ENCODE assay signal across 18 cellular contexts in the genomic region with DNA sequence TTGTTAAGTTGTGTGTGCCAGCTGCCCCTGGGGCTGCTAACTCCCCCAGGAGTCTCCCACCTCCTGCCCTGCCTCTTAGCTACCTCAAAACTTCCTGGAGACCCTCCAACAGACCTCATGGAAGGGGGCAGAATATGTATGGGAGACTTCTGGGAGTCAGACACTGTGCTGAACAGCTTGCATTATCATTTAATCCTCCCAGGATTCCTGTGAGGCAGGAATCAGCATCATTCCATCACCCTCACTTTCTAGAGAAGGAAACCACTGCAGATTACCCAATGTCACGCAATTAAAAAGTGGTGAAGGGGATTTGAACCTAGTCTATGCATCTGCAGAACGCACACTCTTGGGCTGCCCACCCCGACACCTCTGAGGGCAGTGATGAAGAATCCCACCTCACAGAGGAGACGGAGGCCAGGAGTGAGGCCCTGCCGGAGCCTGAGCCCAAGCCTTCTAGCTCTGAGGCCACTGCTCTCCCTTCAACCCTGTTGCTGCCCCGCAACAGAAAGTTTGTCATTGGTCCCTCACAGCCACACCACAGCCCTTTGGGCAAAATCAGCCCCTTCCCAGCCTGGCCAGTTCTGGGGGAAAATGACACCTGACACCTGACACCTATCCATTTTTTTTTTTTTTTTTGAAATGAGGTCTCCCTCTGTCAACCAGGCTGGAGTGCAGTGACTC. TPM values are rescaled to one million over a fixed set of nuclear protein-coding genes. Genes with fewer than 3 reads are reported as not detected.
A peak's percentile ranks its signal among the peaks of the same experiment; 100 is the strongest.
DNase-seq lines count a peak whose midpoint lies in the region; ATAC-seq and TF ChIP-seq lines count a peak whose summit lies in the region.
"Had no signal": no experiment of that assay in that cellular context is flagged by ENCODE, and none has a peak within 500 bp of the region (broad histone marks: within the 10 kb centered on the region; RNA-seq: fewer than 3 reads in every experiment).

No MANE protein-coding gene starts in this region.

- H4K8ac ChIP-seq in trophoblast cell (ENCODE audit: low read depth, low read length) = no peak overlapping the region

- peak overlapping the region; percentile 8 for H4K91ac ChIP-seq in trophoblast cell (ENCODE audit: low read depth, low read length)

- no peaks in the 10 kb centered on the region for H3K9me3 Mint-ChIP-seq in natural killer cell treated with Interleukin-12 subunit alpha and Interleukin-12 subunit beta and Interleukin-15 and Interleukin-18, amount 100 ng/mL, for 72 hours
- no peaks in the 10 kb centered on the region for H3K9me3 Mint-ChIP-seq in natural killer cell
- H3K9me3 Mint-ChIP-seq in activated T-helper 17 cell treated with anti-CD3 and anti-CD28 coated beads, Interleukin-2, amount 50 U/mL, for 72 hours = no peaks in the 10 kb centered on the region
- H3K9me3 Mint-ChIP-seq: activated CD4-positive, alpha-beta T cell treated with anti-CD3 and anti-CD28 coated beads, Interleukin-2, amount 10 ng/mL, durations not matched to agents 24 days and 14 days had no signal

- H3K9me3 ChIP-seq in gastroesophageal sphincter = no peaks in the 10 kb centered on the region
- peaks cover 2% of the 10 kb centered on the region for H3K9me3 ChIP-seq in trophoblast cell (ENCODE audit: insufficient read depth, low read depth, low read length)

- WGBS in gastroesophageal sphincter (ENCODE audit: low coverage in 1 of 2), 2 donors = 14 to 34% methylated on average over 4 to 6 of the region's 6 CpGs
- WGBS in trophoblast cell (ENCODE audit: extremely low coverage, insufficient coverage, insufficient read length) = no CpG with 5 or more reads among the region's 6 CpGs

- H3K36me3 ChIP-seq in gastroesophageal sphincter (peaks cover 12 to 65% of the 10 kb centered on the region in 2 donors), trophoblast cell (ENCODE audit: control insufficient read depth in 1 of 2, insufficient read depth in 2 of 2, low read length in 2 of 2) (no peaks in the 10 kb centered on the region)

- no peak overlapping the region for H3K14ac ChIP-seq in trophoblast cell (ENCODE audit: low read length)

- peak; percentile 48 for DNase-seq in natural killer cell treated with Interleukin-12 subunit alpha and Interleukin-12 subunit beta and Interleukin-15 and Interleukin-18, amount 100 ng/mL, for 72 hours (ENCODE audit: low spot score)
- DNase-seq in natural killer cell = no peak
- DNase-seq in trophoblast cell = no peak
- no peak for DNase-seq in foreskin keratinocyte
- DNase-seq: activated CD4-positive, alpha-beta T cell treated with anti-CD3 and anti-CD28 coated beads, Interleukin-2, amount 10 ng/mL, durations not matched to agents 24 days and 14 days; activated effector memory CD4-positive, alpha-beta T cell treated with Interleukin-2 at 50 U/mL for 16 hours; cortex of kidney; GF-D8; midbrain; NCI-H1417 treated with DMSO at 0.1 percent for 48 hours; NK-92 treated with Interleukin-12 subunit alpha and Interleukin-12 subunit beta, amount 100 ng/mL, for 24 hours; stimulated activated CD4-positive, alpha-beta T cell treated with anti-CD3 and anti-CD28 coated beads, Interleukin-15, amount 100 ng/mL, for 24 hours; stimulated activated naive CD4-positive, alpha-beta T cell treated with Interleukin-2 at 50 U/mL for 16 hours had no signal

- H4K12ac ChIP-seq in trophoblast cell (ENCODE audit: low read depth, low read length) = no peak overlapping the region

- no peak overlapping the region for H2AK5ac ChIP-seq in trophoblast cell (ENCODE audit: low read length)

- H3K4me1 Mint-ChIP-seq in natural killer cell treated with Interleukin-12 subunit alpha and Interleukin-12 subunit beta and Interleukin-15 and Interleukin-18, amount 100 ng/mL, for 72 hours (ENCODE audit: low read depth in 2 of 2) = no peaks in the 10 kb centered on the region
- H3K4me1 Mint-ChIP-seq in natural killer cell = no peaks in the 10 kb centered on the region
- H3K4me1 Mint-ChIP-seq in activated T-helper 17 cell treated with anti-CD3 and anti-CD28 coated beads, Interleukin-2, amount 50 U/mL, for 72 hours = no peaks in the 10 kb centered on the region
- H3K4me1 Mint-ChIP-seq: activated CD4-positive, alpha-beta T cell treated with anti-CD3 and anti-CD28 coated beads, Interleukin-2, amount 10 ng/mL, durations not matched to agents 24 days and 14 days had no signal

- TF ChIP-seq CTCF in natural killer cell (IDR thresholded peaks at IDR 0.05) = no peak
- TF ChIP-seq CTCF in gastroesophageal sphincter (IDR thresholded peaks at IDR 0.05) = no peak
- TF ChIP-seq CTCF in foreskin keratinocyte (conservative IDR thresholded peaks at IDR 0.05) = no peak

- H3K4me3 ChIP-seq in gastroesophageal sphincter (peak overlapping the region; percentile 74 to 84), trophoblast cell (ENCODE audit: low read depth, low read length) (no peak overlapping the region)

- no peak overlapping the region for H3K4me3 Mint-ChIP-seq in natural killer cell treated with Interleukin-12 subunit alpha and Interleukin-12 subunit beta and Interleukin-15 and Interleukin-18, amount 100 ng/mL, for 72 hours
- H3K4me3 Mint-ChIP-seq in natural killer cell = no peak overlapping the region
- no peak overlapping the region for H3K4me3 Mint-ChIP-seq in activated T-helper 17 cell treated with anti-CD3 and anti-CD28 coated beads, Interleukin-2, amount 50 U/mL, for 72 hours
- H3K4me3 Mint-ChIP-seq: activated CD4-positive, alpha-beta T cell treated with anti-CD3 and anti-CD28 coated beads, Interleukin-2, amount 10 ng/mL, durations not matched to agents 24 days and 14 days had no signal

- H3K79me1 ChIP-seq in trophoblast cell (ENCODE audit: low read length) = peaks cover 17% of the 10 kb centered on the region

- no peak for ATAC-seq in natural killer cell treated with Interleukin-12 subunit alpha and Interleukin-12 subunit beta and Interleukin-15 and Interleukin-18, amount 100 ng/mL, for 72 hours
- ATAC-seq in natural killer cell = no peak
- ATAC-seq in gastroesophageal sphincter = no peak
- ATAC-seq in activated T-helper 17 cell treated with anti-CD3 and anti-CD28 coated beads, Interleukin-2, amount 50 U/mL, for 72 hours (replicated peaks) = no peak
- ATAC-seq in GM21515 (IDR thresholded peaks at IDR 0.05; ENCODE audit: unreplicated experiment) = no peak
- no peak for ATAC-seq in foreskin keratinocyte
- no peak for ATAC-seq in GM18909 (IDR thresholded peaks at IDR 0.05; ENCODE audit: poor library complexity, unreplicated experiment)

- H3K36me3 Mint-ChIP-seq in natural killer cell treated with Interleukin-12 subunit alpha and Interleukin-12 subunit beta and Interleukin-15 and Interleukin-18, amount 100 ng/mL, for 72 hours = no peaks in the 10 kb centered on the region
- H3K36me3 Mint-ChIP-seq in natural killer cell = no peaks in the 10 kb centered on the region
- H3K36me3 Mint-ChIP-seq in activated T-helper 17 cell treated with anti-CD3 and anti-CD28 coated beads, Interleukin-2, amount 50 U/mL, for 72 hours (ENCODE audit: low read depth) = no peaks in the 10 kb centered on the region

- H3K79me2 ChIP-seq in trophoblast cell (ENCODE audit: control insufficient read depth, insufficient read depth, low read length, poor library complexity) = no peaks in the 10 kb centered on the region

- TF ChIP-seq EP300 in gastroesophageal sphincter (IDR thresholded peaks at IDR 0.05) = no peak

- H3K27ac ChIP-seq in gastroesophageal sphincter (peak overlapping the region; percentile 93 to 100 (median 95)), trophoblast cell (ENCODE audit: low read depth, low read length) (no peak overlapping the region), foreskin keratinocyte (no peak overlapping the region)

- H2AFZ ChIP-seq in trophoblast cell (ENCODE audit: insufficient read depth, low read length, poor library complexity) = no peak overlapping the region

- no peak overlapping the region for H3K4me2 ChIP-seq in trophoblast cell (ENCODE audit: low read length)

- peaks cover 0 to 7% of the 10 kb centered on the region in 2 donors for H3K27me3 Mint-ChIP-seq in natural killer cell treated with Interleukin-12 subunit alpha and Interleukin-12 subunit beta and Interleukin-15 and Interleukin-18, amount 100 ng/mL, for 72 hours
- H3K27me3 Mint-ChIP-seq in natural killer cell (ENCODE audit: low read depth in 2 of 2) = peaks cover 0 to 3% of the 10 kb centered on the region in 2 donors
- H3K27me3 Mint-ChIP-seq in activated T-helper 17 cell treated with anti-CD3 and anti-CD28 coated beads, Interleukin-2, amount 50 U/mL, for 72 hours = peaks cover 3% of the 10 kb centered on the region
- H3K27me3 Mint-ChIP-seq: activated CD4-positive, alpha-beta T cell treated with anti-CD3 and anti-CD28 coated beads, Interleukin-2, amount 10 ng/mL, durations not matched to agents 24 days and 14 days had no signal

- intact Hi-C loops in natural killer cell (cut with micrococcal nuclease) = no loop called here

- peak; percentile 44 to 45 for TF ChIP-seq POLR2A in gastroesophageal sphincter (IDR thresholded peaks at IDR 0.05)

- H2BK120ac ChIP-seq in trophoblast cell (ENCODE audit: insufficient read depth, low read length, poor library complexity) = no peak overlapping the region

- H2BK5ac ChIP-seq in trophoblast cell (ENCODE audit: low read depth, low read length, poor library complexity) = no peak overlapping the region

- H3K9ac ChIP-seq in trophoblast cell (ENCODE audit: low read length) = peak overlapping the region; percentile 8

- H3K4ac ChIP-seq in trophoblast cell (ENCODE audit: low read depth, low read length) = no peak overlapping the region

- H3K4me1 ChIP-seq in gastroesophageal sphincter (peaks cover 0 to 46% (median 8%) of the 10 kb centered on the region in 3 donors), trophoblast cell (ENCODE audit: control insufficient read depth in 1 of 2, insufficient read depth in 2 of 2, low read length in 2 of 2) (peaks cover 18 to 39% of the 10 kb centered on the region in 2 experiments), foreskin keratinocyte (no peaks in the 10 kb centered on the region)

- no peak overlapping the region for H3K18ac ChIP-seq in trophoblast cell (ENCODE audit: low read length)

- H2BK12ac ChIP-seq in trophoblast cell (ENCODE audit: low read length) = no peak overlapping the region

- H3K27me3 ChIP-seq in gastroesophageal sphincter (no peaks in the 10 kb centered on the region), trophoblast cell (ENCODE audit: insufficient read depth, low read length) (no peaks in the 10 kb centered on the region), foreskin keratinocyte (peaks cover 2% of the 10 kb centered on the region)

- H3K27ac Mint-ChIP-seq in natural killer cell treated with Interleukin-12 subunit alpha and Interleukin-12 subunit beta and Interleukin-15 and Interleukin-18, amount 100 ng/mL, for 72 hours = no peak overlapping the region
- H3K27ac Mint-ChIP-seq in natural killer cell = no peak overlapping the region
- no peak overlapping the region for H3K27ac Mint-ChIP-seq in activated T-helper 17 cell treated with anti-CD3 and anti-CD28 coated beads, Interleukin-2, amount 50 U/mL, for 72 hours
- H3K27ac Mint-ChIP-seq: activated CD4-positive, alpha-beta T cell treated with anti-CD3 and anti-CD28 coated beads, Interleukin-2, amount 10 ng/mL, durations not matched to agents 24 days and 14 days had no signal

- H3K23ac ChIP-seq in trophoblast cell (ENCODE audit: low read length) = no peak overlapping the region

RNA-seq across cellular contexts. Expression of gene IL17B, which starts 30.3 kb away (rescaled TPM):
- not detected for total RNA-seq in natural killer cell treated with Interleukin-12 subunit alpha and Interleukin-12 subunit beta and Interleukin-15 and Interleukin-18, amount 100 ng/mL, for 72 hours
- total RNA-seq in natural killer cell = not detected
- total RNA-seq in gastroesophageal sphincter = 1 to 10 TPM; 2.3 to 7.2 (median 4.0) TPM
- 0.25 and 0.26 TPM in 2 replicates for polyA plus RNA-seq in trophoblast cell (2013)
- total RNA-seq in activated T-helper 17 cell treated with anti-CD3 and anti-CD28 coated beads, Interleukin-2, amount 50 U/mL, for 72 hours = not detected
- total RNA-seq in foreskin keratinocyte = not detected in 2 replicates
- not detected in 2 replicates for polyA plus RNA-seq in foreskin keratinocyte
- total RNA-seq: activated CD4-positive, alpha-beta T cell treated with anti-CD3 and anti-CD28 coated beads, Interleukin-2, amount 10 ng/mL, durations not matched to agents 24 days and 14 days; HT1080 had no signal

RNA-seq across cellular contexts. Expression of gene PCYOX1L, which starts 51.6 kb away (rescaled TPM):
- total RNA-seq in natural killer cell treated with Interleukin-12 subunit alpha and Interleukin-12 subunit beta and Interleukin-15 and Interleukin-18, amount 100 ng/mL, for 72 hours = 10 to 100 TPM; 13.1 to 31.6 TPM
- 10 to 100 TPM; 16.6 to 18.1 (median 16.8) TPM for total RNA-seq in natural killer cell
- 1 to 10 TPM; 2.5 to 4.7 (median 3.8) TPM for total RNA-seq in gastroesophageal sphincter
- polyA plus RNA-seq in trophoblast cell (2013) = 2.2 and 2.4 TPM in 2 replicates
- total RNA-seq in activated T-helper 17 cell treated with anti-CD3 and anti-CD28 coated beads, Interleukin-2, amount 50 U/mL, for 72 hours = 10 to 100 TPM; 11.9 to 19.7 TPM
- 6.8 and 7.0 TPM in 2 replicates for total RNA-seq in foreskin keratinocyte
- polyA plus RNA-seq in foreskin keratinocyte = 4.7 and 6.0 TPM in 2 replicates

Comparison
In these comparisons a context has a peak if more than half of its experiments do, and no peak if none do; other contexts are left out.
1. H3K27ac ChIP-seq: peak in gastroesophageal sphincter (4 of 4); none in trophoblast cell (single experiment) and foreskin keratinocyte (single experiment).